Comparison of ENCODE assay signal across 8 cellular contexts in the genomic region with DNA sequence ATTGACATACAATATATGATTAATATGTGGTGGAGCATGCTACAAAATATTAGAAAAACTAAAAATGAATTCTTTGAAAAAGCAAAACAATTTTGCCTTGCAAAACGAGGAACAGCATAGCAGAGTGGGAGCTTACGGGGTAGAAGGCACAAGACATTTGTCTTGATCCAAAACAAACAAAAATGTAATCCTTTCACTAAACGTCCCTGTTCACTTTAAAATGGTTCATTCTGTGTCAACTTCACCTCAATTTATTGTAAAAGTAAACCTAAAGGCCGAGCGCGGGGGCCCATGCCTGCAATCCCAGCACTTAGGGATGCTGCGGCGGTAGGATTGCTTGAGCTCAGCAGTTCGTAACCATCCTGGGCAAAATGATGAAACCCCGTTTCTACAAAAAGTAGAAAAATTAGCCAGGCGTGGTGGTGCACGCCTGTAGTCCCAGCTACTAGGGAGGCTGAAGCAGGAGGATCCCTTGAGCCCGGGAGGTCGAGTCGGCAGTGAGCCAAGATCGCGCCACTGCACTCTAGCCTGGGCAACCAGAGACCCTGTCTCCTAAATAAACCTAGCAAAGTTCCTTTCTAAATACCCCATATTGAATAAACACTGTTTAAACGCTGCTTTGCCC. TPM values are rescaled to one million over a fixed set of nuclear protein-coding genes. Genes with fewer than 3 reads are reported as not detected.
DNase-seq lines count a peak whose midpoint lies in the region; ATAC-seq and TF ChIP-seq lines count a peak whose summit lies in the region.

No MANE protein-coding gene starts in this region.

- POLR2A ChIA-PET in AG04449 (lab: Yijun Ruan, JAX) (no interaction called here), MCF 10A (lab: Yijun Ruan, JAX) (interaction anchor here (0.8 to 5.2 kb wide), 13 partner anchors 10 to 137 kb away, joined by 3 to 186 read pairs (median 21); a partner anchor contains a TSS)

- H3K4me1 Mint-ChIP-seq in MCF 10A (ENCODE audit: insufficient read depth, unreplicated experiment) (peaks cover 23% of the 10 kb centered on the region), naive B cell (peaks cover 34 to 37% (median 34%) of the 10 kb centered on the region in 3 donors)

- H3K27me3 Mint-ChIP-seq in MCF 10A (ENCODE audit: insufficient read depth, unreplicated experiment) (no peaks in the 10 kb centered on the region), naive B cell (peaks cover 0 to under 1% (median 0%) of the 10 kb centered on the region in 3 donors)

- H3K4me3 ChIP-seq in AG04449 (ENCODE audit: low read depth, low read length), result peak overlapping the region; percentile 75
- H3K4me3 ChIP-seq in Jurkat, Clone E6-1 (ENCODE audit: low read length), result peak overlapping the region; percentile 86

- intact Hi-C loops in MCF 10A (cut with micrococcal nuclease), result loop anchor here (1.0 to 5.0 kb wide), 2 partner anchors 8 to 213 kb away; no protein-coding TSS in a partner anchor

- no peak for TF ChIP-seq CTCF in AG04449 (IDR thresholded peaks at IDR 0.05; ENCODE audit: insufficient read depth, low read length, missing control alignments)
- TF ChIP-seq CTCF in MCF 10A (IDR thresholded peaks at IDR 0.05; ENCODE audit: unreplicated experiment), result no peak

- peak overlapping the region; percentile 79 for H3K27ac Mint-ChIP-seq in MCF 10A (ENCODE audit: low read depth, unreplicated experiment)
- peak overlapping the region in 1 of 6 donors; percentile 91 for H3K27ac Mint-ChIP-seq in naive B cell

- DNase-seq in AG04449 (ENCODE audit: low read depth, low spot score) (no peak), MCF 10A (ENCODE audit: unreplicated experiment) (no peak), naive B cell (no peak), NCI-H146 (lab: John Stamatoyannopoulos, UW) (no peak), superior temporal gyrus (ENCODE audit: extremely low spot score) (no peak)
- no peak for DNase-seq in Jurkat, Clone E6-1 (ENCODE audit: low read depth, low spot score)
- DNase-seq in effector CD4-positive, alpha-beta T cell, result no peak

- CTCF ChIA-PET in AG04449 (lab: Yijun Ruan, JAX) (interaction anchor here (1.2 to 1.5 kb wide), 2 partner anchors 11 to 27 kb away, joined by 3 to 4 read pairs; no protein-coding TSS in a partner anchor), MCF 10A (lab: Yijun Ruan, JAX) (interaction anchor here (0.6 to 4.5 kb wide), 6 partner anchors 8 to 161 kb away, joined by 3 to 24 read pairs (median 4); a partner anchor contains a TSS)

- H3K9me3 Mint-ChIP-seq in MCF 10A (ENCODE audit: unreplicated experiment), result no peaks in the 10 kb centered on the region
- no peaks in the 10 kb centered on the region for H3K9me3 Mint-ChIP-seq in naive B cell

- peak overlapping the region; percentile 79 for H3K4me3 Mint-ChIP-seq in MCF 10A (ENCODE audit: unreplicated experiment)
- peak overlapping the region; percentile 83 to 98 (median 94) for H3K4me3 Mint-ChIP-seq in naive B cell

- no TSS peak for BruUV-seq in MCF 10A (replicated peaks; lab: Mats Ljungman, UMichigan)

- no peak for ATAC-seq in naive B cell (ENCODE audit: low read depth in 2 of 2)
- no peak for ATAC-seq in HG02885 (IDR thresholded peaks at IDR 0.05; ENCODE audit: poor library complexity, unreplicated experiment)

- H3K36me3 Mint-ChIP-seq in MCF 10A (ENCODE audit: insufficient read depth, unreplicated experiment), result peaks cover 12% of the 10 kb centered on the region
- peaks cover 11 to 13% of the 10 kb centered on the region in 2 donors for H3K36me3 Mint-ChIP-seq in naive B cell

RNA-seq across cellular contexts. Expression of a gene that starts 2.0 kb away (rescaled TPM):
- polyA plus RNA-seq in Jurkat, Clone E6-1 (2012; ENCODE audit: insufficient read depth, insufficient read length), result 8.2 TPM
- 5.1 and 5.6 TPM in 2 replicates for total RNA-seq in MCF 10A (2022)
- 1 to 10 TPM in 5 of 6 donors, not detected in 1; 2.2 to 4.5 (median 3.4) TPM for polyA plus RNA-seq in naive B cell (ENCODE audit: low read depth in 6 of 6)
